ENCODE assay signal across 11 cellular contexts in the genomic region with DNA sequence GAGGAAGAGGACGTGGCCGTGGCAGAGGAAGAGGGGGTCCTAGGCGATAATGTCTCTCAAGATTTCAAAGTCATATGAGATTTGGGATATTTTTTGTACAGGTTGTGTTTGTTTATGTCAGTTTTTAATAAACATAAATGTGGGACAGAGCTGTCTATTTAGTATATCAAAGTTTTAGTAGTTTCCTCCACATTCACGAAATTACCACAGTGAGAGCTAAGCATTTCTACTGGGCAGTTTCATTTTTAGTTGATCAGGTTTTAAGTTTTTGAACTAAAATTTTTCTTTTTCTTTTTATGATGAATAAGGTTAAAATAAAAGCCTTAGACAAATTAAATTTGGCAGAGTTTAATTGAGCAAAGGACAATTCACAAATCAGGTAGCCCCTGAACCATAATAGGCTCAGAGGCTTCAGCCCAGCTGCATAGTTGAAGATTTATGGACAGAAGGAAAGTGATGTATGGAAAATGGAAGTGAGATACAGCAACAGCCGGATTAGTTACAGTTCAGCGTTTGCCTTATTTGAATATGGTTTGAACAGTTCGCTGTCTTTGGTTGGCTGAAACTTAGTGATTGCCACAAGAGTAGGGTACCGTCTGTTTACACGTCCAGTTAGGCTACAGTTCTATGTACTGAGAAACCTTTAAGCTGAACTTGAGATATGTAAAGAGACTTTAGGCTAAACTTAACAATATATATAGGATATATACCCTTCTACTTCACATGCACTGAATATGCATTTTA. TPM values are rescaled to one million over a fixed set of nuclear protein-coding genes. Genes with fewer than 3 reads are reported as not detected.
DNase-seq lines count a peak whose midpoint lies in the region; ATAC-seq lines count a peak whose summit lies in the region.
"Had no signal": no experiment of that assay in that cellular context is flagged by ENCODE, and none has a peak within 500 bp of the region (broad histone marks: within the 10 kb centered on the region; RNA-seq: fewer than 3 reads in every experiment).

No MANE protein-coding gene starts in this region.

- CTCF ChIA-PET in activated naive CD4-positive, alpha-beta T cell treated with anti-CD3 and anti-CD28 coated beads for 36 hours (lab: Charles Lee): interaction anchor here (0.6 to 1.5 kb wide), 2 partner anchors 14 to 17 kb away, joined by 3 read pairs; no protein-coding TSS in a partner anchor

- intact Hi-C loops in activated naive CD4-positive, alpha-beta T cell treated with anti-CD3 and anti-CD28 coated beads for 36 hours (cut with micrococcal nuclease): no loop called here

- DNase-seq in activated naive CD4-positive, alpha-beta T cell treated with anti-CD3 and anti-CD28 coated beads for 36 hours: no peak
- no peak for DNase-seq in activated naive CD4-positive, alpha-beta T cell treated with anti-CD3 and anti-CD28 coated beads, Interleukin-2, amount 50 U/mL, for 72 hours (ENCODE audit: low spot score in 2 of 2)
- DNase-seq in CD1c-positive myeloid dendritic cell (ENCODE audit: extremely low spot score) (no peak), hypothalamus (lab: John Stamatoyannopoulos, UW) (no peak)
- no peak for DNase-seq in NK-92 treated with Interleukin-12 subunit alpha and Interleukin-12 subunit beta, amount 100 ng/mL, for 24 hours (lab: John Stamatoyannopoulos, UW)
- DNase-seq: activated T-cell treated with anti-CD3 and anti-CD28 coated beads, Interleukin-2, amount 50 U/mL, for 1 hour; kidney glomerular epithelial cell; MG63 had no signal

- no peaks in the 10 kb centered on the region for H3K27me3 Mint-ChIP-seq in activated naive CD4-positive, alpha-beta T cell treated with anti-CD3 and anti-CD28 coated beads for 36 hours (ENCODE audit: low read depth)
- H3K27me3 Mint-ChIP-seq in stimulated activated memory B cell treated with anti-CD40 and anti-IgM and Interleukin-4, amounts not matched to agents 10 μg/mL and 1 μg/mL and 100 μg/mL, for 72 hours: no peaks in the 10 kb centered on the region

- H3K4me1 Mint-ChIP-seq in activated naive CD4-positive, alpha-beta T cell treated with anti-CD3 and anti-CD28 coated beads for 36 hours (ENCODE audit: low read depth): peaks cover 11% of the 10 kb centered on the region
- H3K4me1 Mint-ChIP-seq in stimulated activated memory B cell treated with anti-CD40 and anti-IgM and Interleukin-4, amounts not matched to agents 10 μg/mL and 1 μg/mL and 100 μg/mL, for 72 hours: peaks cover 25% of the 10 kb centered on the region

- no peak for ATAC-seq in activated naive CD4-positive, alpha-beta T cell treated with anti-CD3 and anti-CD28 coated beads, Interleukin-2, amount 50 U/mL, for 72 hours
- ATAC-seq in GM21825 (IDR thresholded peaks at IDR 0.05; ENCODE audit: unreplicated experiment): peak; percentile 88
- peak; percentile 81 for ATAC-seq in HG03469 (IDR thresholded peaks at IDR 0.05; ENCODE audit: unreplicated experiment)
- peak; percentile 67 for ATAC-seq in stimulated activated memory B cell treated with anti-CD40 and anti-IgM and Interleukin-4, amounts not matched to agents 10 μg/mL and 1 μg/mL and 100 μg/mL, for 72 hours

- H3K36me3 Mint-ChIP-seq in activated naive CD4-positive, alpha-beta T cell treated with anti-CD3 and anti-CD28 coated beads for 36 hours (ENCODE audit: low read depth): peaks cover 40% of the 10 kb centered on the region
- H3K36me3 Mint-ChIP-seq in activated naive CD4-positive, alpha-beta T cell treated with anti-CD3 and anti-CD28 coated beads, Interleukin-2, amount 50 U/mL, for 72 hours: peaks cover 5 to 33% of the 10 kb centered on the region in 2 donors
- peaks cover 36% of the 10 kb centered on the region for H3K36me3 Mint-ChIP-seq in stimulated activated memory B cell treated with anti-CD40 and anti-IgM and Interleukin-4, amounts not matched to agents 10 μg/mL and 1 μg/mL and 100 μg/mL, for 72 hours

- H3K4me3 Mint-ChIP-seq in activated naive CD4-positive, alpha-beta T cell treated with anti-CD3 and anti-CD28 coated beads for 36 hours: no peak overlapping the region
- no peak overlapping the region for H3K4me3 Mint-ChIP-seq in stimulated activated memory B cell treated with anti-CD40 and anti-IgM and Interleukin-4, amounts not matched to agents 10 μg/mL and 1 μg/mL and 100 μg/mL, for 72 hours

- peak overlapping the region; percentile 83 for H3K27ac Mint-ChIP-seq in activated naive CD4-positive, alpha-beta T cell treated with anti-CD3 and anti-CD28 coated beads for 36 hours
- peak overlapping the region in 1 of 2 donors; percentile 75 for H3K27ac Mint-ChIP-seq in activated naive CD4-positive, alpha-beta T cell treated with anti-CD3 and anti-CD28 coated beads, Interleukin-2, amount 50 U/mL, for 72 hours
- H3K27ac Mint-ChIP-seq in stimulated activated memory B cell treated with anti-CD40 and anti-IgM and Interleukin-4, amounts not matched to agents 10 μg/mL and 1 μg/mL and 100 μg/mL, for 72 hours: peak overlapping the region; percentile 74

- no peaks in the 10 kb centered on the region for H3K9me3 Mint-ChIP-seq in activated naive CD4-positive, alpha-beta T cell treated with anti-CD3 and anti-CD28 coated beads for 36 hours
- H3K9me3 Mint-ChIP-seq in activated naive CD4-positive, alpha-beta T cell treated with anti-CD3 and anti-CD28 coated beads, Interleukin-2, amount 50 U/mL, for 72 hours: no peaks in the 10 kb centered on the region
- H3K9me3 Mint-ChIP-seq in stimulated activated memory B cell treated with anti-CD40 and anti-IgM and Interleukin-4, amounts not matched to agents 10 μg/mL and 1 μg/mL and 100 μg/mL, for 72 hours: no peaks in the 10 kb centered on the region

RNA-seq across cellular contexts. Expression of a gene that starts 17.1 kb away (rescaled TPM):
- total RNA-seq in activated naive CD4-positive, alpha-beta T cell treated with anti-CD3 and anti-CD28 coated beads for 36 hours: 100 to 1,000 TPM; 133 to 144 TPM
- 100 to 1,000 TPM in 1 of 2 donors, 10 to 100 TPM in 1; 88.2 to 135 TPM for total RNA-seq in activated naive CD4-positive, alpha-beta T cell treated with anti-CD3 and anti-CD28 coated beads, Interleukin-2, amount 50 U/mL, for 72 hours

RNA-seq across cellular contexts. Expression of a gene that starts 28.8 kb away (rescaled TPM):
- 10 to 100 TPM; 14.3 to 16.7 TPM for total RNA-seq in activated naive CD4-positive, alpha-beta T cell treated with anti-CD3 and anti-CD28 coated beads for 36 hours
- 10 to 100 TPM; 19.7 to 25.9 TPM for total RNA-seq in activated naive CD4-positive, alpha-beta T cell treated with anti-CD3 and anti-CD28 coated beads, Interleukin-2, amount 50 U/mL, for 72 hours

Comparison
In these comparisons a context has a peak if more than half of its experiments do, and no peak if none do; other contexts are left out.
1. ATAC-seq: peak in GM21825 (single experiment), HG03469 (single experiment) and stimulated activated memory B cell treated with anti-CD40 and anti-IgM and Interleukin-4, amounts not matched to agents 10 μg/mL and 1 μg/mL and 100 μg/mL, for 72 hours (single experiment); none in activated naive CD4-positive, alpha-beta T cell treated with anti-CD3 and anti-CD28 coated beads, Interleukin-2, amount 50 U/mL, for 72 hours (0 of 2).